Comparison of ENCODE assay signal across 12 cellular contexts in genomic region chr11:130523609-130524008, GRCh38.
DNase-seq lines count a peak whose midpoint lies in the region; ATAC-seq lines count a peak whose summit lies in the region.
"Had no signal": no experiment of that assay in that cellular context is flagged by ENCODE, and none has a peak within 500 bp of the region (broad histone marks: within the 10 kb centered on the region; RNA-seq: fewer than 3 reads in every experiment).

No MANE protein-coding gene starts in this region.

- H3K36me3 ChIP-seq in adipocyte (ENCODE audit: control insufficient read depth, insufficient read depth, low read length, severe bottlenecking) = no peaks in the 10 kb centered on the region

- peak overlapping the region; percentile 17 for H3K4me3 ChIP-seq in adipocyte (ENCODE audit: low read length)

- ATAC-seq in HG02642 (IDR thresholded peaks at IDR 0.05; ENCODE audit: poor library complexity, unreplicated experiment) (no peak), GM19395 (IDR thresholded peaks at IDR 0.05; ENCODE audit: unreplicated experiment) (no peak)
- ATAC-seq: CD8-positive, alpha-beta T cell; natural killer cell treated with Interleukin-12 subunit alpha and Interleukin-12 subunit beta and Interleukin-15 and Interleukin-18, amount 100 ng/mL, for 72 hours had no signal

- H3K27me3 ChIP-seq in adipocyte (replicated peaks; ENCODE audit: control insufficient read depth, insufficient read depth, low read length) = no peaks in the 10 kb centered on the region

- peak overlapping the region; percentile 75 for H3K9ac ChIP-seq in adipocyte (ENCODE audit: low read length)

- peak; percentile 91 for DNase-seq in ELR (ENCODE audit: low read depth)
- DNase-seq in adipocyte (ENCODE audit: low read depth) = peak; percentile 61
- peak; percentile 33 for DNase-seq in glomerular visceral epithelial cell (ENCODE audit: extremely low spot score)
- peak; percentile 67 for DNase-seq in stromal cell of bone marrow (ENCODE audit: low read depth)
- DNase-seq in stimulated activated CD4-positive, alpha-beta T cell treated with anti-CD3 and anti-CD28 coated beads, Interleukin-12 subunit alpha, Interleukin-12 subunit beta, amount 100 ng/mL, for 4 hours = no peak
- no peak for DNase-seq in hippocampal formation (lab: John Stamatoyannopoulos, UW)
- DNase-seq: CD8-positive, alpha-beta T cell; NCI-H1436 treated with DMSO at 0.1 percent for 48 hours; stimulated activated CD4-positive, alpha-beta T cell treated with anti-CD3 and anti-CD28 coated beads, Interleukin-15, amount 100 ng/mL, for 24 hours had no signal

- H3K4me1 ChIP-seq in adipocyte (ENCODE audit: control insufficient read depth, insufficient read depth, low read length) = peaks cover 56% of the 10 kb centered on the region

- H3K9me3 ChIP-seq in adipocyte (ENCODE audit: control insufficient read depth, low read length) = no peaks in the 10 kb centered on the region

Comparison
In these comparisons a context has a peak if more than half of its experiments do, and no peak if none do; other contexts are left out.
1. DNase-seq: peak in ELR (single experiment), adipocyte (single experiment), glomerular visceral epithelial cell (single experiment) and stromal cell of bone marrow (single experiment); none in stimulated activated CD4-positive, alpha-beta T cell treated with anti-CD3 and anti-CD28 coated beads, Interleukin-12 subunit alpha, Interleukin-12 subunit beta, amount 100 ng/mL, for 4 hours (single experiment) and hippocampal formation (0 of 2).